ENCODE assay signal across 8 cellular contexts in the genomic region with DNA sequence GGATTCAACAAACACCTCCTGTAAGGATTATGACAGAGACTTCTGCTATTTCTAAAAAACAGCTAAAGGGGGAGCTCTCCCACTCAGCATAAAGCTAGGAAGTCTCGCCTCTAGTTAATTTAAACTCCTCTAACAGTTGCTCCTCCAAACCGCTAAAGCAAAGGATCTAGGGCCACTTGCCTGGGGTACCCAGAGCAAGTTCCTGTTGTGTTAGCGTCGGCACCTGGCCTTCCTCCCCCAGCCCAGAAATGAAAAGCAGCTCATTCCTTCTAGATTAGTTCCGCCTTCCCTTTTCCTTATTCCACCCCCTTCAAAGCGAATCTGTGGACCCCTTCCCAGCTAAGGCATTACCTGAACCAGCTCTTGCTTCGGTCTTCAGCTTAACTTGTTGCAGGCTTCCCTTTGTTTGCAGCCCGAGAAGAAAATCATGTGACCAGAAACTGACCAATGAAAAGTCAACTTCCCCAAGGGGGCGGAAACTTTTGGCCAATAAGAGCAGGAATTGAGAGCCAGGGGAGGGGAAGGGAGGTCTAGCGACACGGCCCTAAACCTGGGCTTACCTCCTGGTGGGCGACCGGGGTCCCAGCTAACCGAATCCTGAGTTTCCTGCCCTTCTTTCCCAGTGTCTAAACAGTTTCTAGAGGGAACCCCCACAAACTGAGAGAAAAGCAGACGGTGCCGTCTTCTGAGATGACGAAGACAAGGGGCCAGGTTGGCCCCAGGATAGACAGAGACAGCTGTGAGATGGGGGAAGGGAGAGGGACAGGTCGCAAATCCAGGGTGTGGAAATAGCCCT. TPM values are rescaled to one million over a fixed set of nuclear protein-coding genes. Genes with fewer than 3 reads are reported as not detected.
DNase-seq lines count a peak whose midpoint lies in the region; ATAC-seq and TF ChIP-seq lines count a peak whose summit lies in the region.

A gene with protein sequence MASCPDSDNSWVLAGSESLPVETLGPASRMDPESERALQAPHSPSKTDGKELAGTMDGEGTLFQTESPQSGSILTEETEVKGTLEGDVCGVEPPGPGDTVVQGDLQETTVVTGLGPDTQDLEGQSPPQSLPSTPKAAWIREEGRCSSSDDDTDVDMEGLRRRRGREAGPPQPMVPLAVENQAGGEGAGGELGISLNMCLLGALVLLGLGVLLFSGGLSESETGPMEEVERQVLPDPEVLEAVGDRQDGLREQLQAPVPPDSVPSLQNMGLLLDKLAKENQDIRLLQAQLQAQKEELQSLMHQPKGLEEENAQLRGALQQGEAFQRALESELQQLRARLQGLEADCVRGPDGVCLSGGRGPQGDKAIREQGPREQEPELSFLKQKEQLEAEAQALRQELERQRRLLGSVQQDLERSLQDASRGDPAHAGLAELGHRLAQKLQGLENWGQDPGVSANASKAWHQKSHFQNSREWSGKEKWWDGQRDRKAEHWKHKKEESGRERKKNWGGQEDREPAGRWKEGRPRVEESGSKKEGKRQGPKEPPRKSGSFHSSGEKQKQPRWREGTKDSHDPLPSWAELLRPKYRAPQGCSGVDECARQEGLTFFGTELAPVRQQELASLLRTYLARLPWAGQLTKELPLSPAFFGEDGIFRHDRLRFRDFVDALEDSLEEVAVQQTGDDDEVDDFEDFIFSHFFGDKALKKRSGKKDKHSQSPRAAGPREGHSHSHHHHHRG (minus strand): TSS at position 382 of the 796 bp plus-strand sequence. CDS start 2,378 bp downstream, outside the sequence.

- peak; percentile 65 for ATAC-seq in HG02970 (IDR thresholded peaks at IDR 0.05; ENCODE audit: low FRiP score, unreplicated experiment)

- TF ChIP-seq CTCF in GM12872 (IDR thresholded peaks at IDR 0.05; ENCODE audit: insufficient read depth, low read depth, low read length) = peak; percentile 34; the same call in 1 of the 3 replicates
- TF ChIP-seq CTCF in ascending aorta (IDR thresholded peaks at IDR 0.05) = peak in 2 of 3 experiments; percentile 15 to 26
- TF ChIP-seq CTCF in left ventricle myocardium inferior (IDR thresholded peaks at IDR 0.05; ENCODE audit: borderline replicate concordance) = no peak

- DNase-seq in NCI-H2029 (lab: John Stamatoyannopoulos, UW) = peak; percentile 60
- peak; percentile 84 for DNase-seq in T-helper 2 cell treated with Interferon-gamma antibody and Interleukin-4, amounts not matched to agents 5 μg/mL and 100 μg/mL, for 36 hours (ENCODE audit: low spot score)
- peak; percentile 52 to 93 for DNase-seq in ascending aorta (ENCODE audit: low spot score in 2 of 2)
- DNase-seq in left ventricle myocardium inferior = peak; percentile 45
- DNase-seq in posterior vena cava (ENCODE audit: low spot score) = no peak

- H3K36me3 Mint-ChIP-seq in T-helper 2 cell treated with Interferon-gamma antibody and Interleukin-4, amounts not matched to agents 5 μg/mL and 100 μg/mL, for 36 hours (ENCODE audit: low read depth) = peaks cover 33% of the 10 kb centered on the region

- H3K27me3 ChIP-seq in ascending aorta = no peaks in the 10 kb centered on the region
- no peaks in the 10 kb centered on the region for H3K27me3 ChIP-seq in left ventricle myocardium inferior (ENCODE audit: low read depth)

- H3K4me3 ChIP-seq in ascending aorta = peak within 1 kb of the TSS; percentile 68 to 70
- peak within 1 kb of the TSS; percentile 75 for H3K4me3 ChIP-seq in left ventricle myocardium inferior
- H3K4me3 ChIP-seq in urinary bladder (ENCODE audit: low read depth, low read length) = peak within 1 kb of the TSS; percentile 44

- peak within 1 kb of the TSS; percentile 65 to 83 for H3K27ac ChIP-seq in ascending aorta
- H3K27ac ChIP-seq in left ventricle myocardium inferior (replicated peaks) = peak within 1 kb of the TSS; percentile 88
- peak within 1 kb of the TSS; percentile 58 for H3K27ac ChIP-seq in urinary bladder (ENCODE audit: low read depth)

- H3K27ac Mint-ChIP-seq in T-helper 2 cell treated with Interferon-gamma antibody and Interleukin-4, amounts not matched to agents 5 μg/mL and 100 μg/mL, for 36 hours = peak within 1 kb of the TSS; percentile 99

- H3K9me3 Mint-ChIP-seq in T-helper 2 cell treated with Interferon-gamma antibody and Interleukin-4, amounts not matched to agents 5 μg/mL and 100 μg/mL, for 36 hours = no peaks in the 10 kb centered on the region

- under 1% methylated on average over 18 of the region's 18 CpGs for WGBS in urinary bladder

- peaks cover 67% of the 10 kb centered on the region for H3K4me1 Mint-ChIP-seq in T-helper 2 cell treated with Interferon-gamma antibody and Interleukin-4, amounts not matched to agents 5 μg/mL and 100 μg/mL, for 36 hours (ENCODE audit: low read depth)

- no peaks in the 10 kb centered on the region for H3K27me3 Mint-ChIP-seq in T-helper 2 cell treated with Interferon-gamma antibody and Interleukin-4, amounts not matched to agents 5 μg/mL and 100 μg/mL, for 36 hours (ENCODE audit: low read depth)

- H3K36me3 ChIP-seq in ascending aorta (peaks cover 16 to 28% of the 10 kb centered on the region in 2 donors), left ventricle myocardium inferior (peaks cover 22% of the 10 kb centered on the region), urinary bladder (ENCODE audit: insufficient read depth) (no peaks in the 10 kb centered on the region)

- peaks cover 17 to 47% of the 10 kb centered on the region in 2 donors for H3K4me1 ChIP-seq in ascending aorta
- peaks cover 69% of the 10 kb centered on the region for H3K4me1 ChIP-seq in left ventricle myocardium inferior
- H3K4me1 ChIP-seq in urinary bladder (ENCODE audit: insufficient read depth) = no peaks in the 10 kb centered on the region

- intact Hi-C loops in ascending aorta (cut with DNase I) = loop anchor here (1.0 to 5.0 kb wide), 4 partner anchors 15 to 106 kb away; partner anchors contain the start of genes EFNA4, FLAD1 and SHC1
- intact Hi-C loops in left ventricle myocardium inferior (cut with micrococcal nuclease) = no loop called here
- intact Hi-C loops in posterior vena cava (cut with DNase I) = no loop called here

- H3K9me3 ChIP-seq in ascending aorta = no peaks in the 10 kb centered on the region
- no peaks in the 10 kb centered on the region for H3K9me3 ChIP-seq in left ventricle myocardium inferior (replicated peaks)

- peak within 1 kb of the TSS; percentile 98 for H3K4me3 Mint-ChIP-seq in T-helper 2 cell treated with Interferon-gamma antibody and Interleukin-4, amounts not matched to agents 5 μg/mL and 100 μg/mL, for 36 hours

RNA-seq across cellular contexts. Expression of the gene that starts here (rescaled TPM):
- total RNA-seq in ascending aorta (70.0 TPM), left ventricle myocardium inferior (52.3 TPM), posterior vena cava (100 to 1,000 TPM in 1 of 2 donors, 10 to 100 TPM in 1; 95.3 to 138 TPM), urinary bladder (74.0 TPM)
- polyA plus RNA-seq in urinary bladder = 206 TPM
